ENCODE assay signal across 21 cellular contexts in the genomic region with DNA sequence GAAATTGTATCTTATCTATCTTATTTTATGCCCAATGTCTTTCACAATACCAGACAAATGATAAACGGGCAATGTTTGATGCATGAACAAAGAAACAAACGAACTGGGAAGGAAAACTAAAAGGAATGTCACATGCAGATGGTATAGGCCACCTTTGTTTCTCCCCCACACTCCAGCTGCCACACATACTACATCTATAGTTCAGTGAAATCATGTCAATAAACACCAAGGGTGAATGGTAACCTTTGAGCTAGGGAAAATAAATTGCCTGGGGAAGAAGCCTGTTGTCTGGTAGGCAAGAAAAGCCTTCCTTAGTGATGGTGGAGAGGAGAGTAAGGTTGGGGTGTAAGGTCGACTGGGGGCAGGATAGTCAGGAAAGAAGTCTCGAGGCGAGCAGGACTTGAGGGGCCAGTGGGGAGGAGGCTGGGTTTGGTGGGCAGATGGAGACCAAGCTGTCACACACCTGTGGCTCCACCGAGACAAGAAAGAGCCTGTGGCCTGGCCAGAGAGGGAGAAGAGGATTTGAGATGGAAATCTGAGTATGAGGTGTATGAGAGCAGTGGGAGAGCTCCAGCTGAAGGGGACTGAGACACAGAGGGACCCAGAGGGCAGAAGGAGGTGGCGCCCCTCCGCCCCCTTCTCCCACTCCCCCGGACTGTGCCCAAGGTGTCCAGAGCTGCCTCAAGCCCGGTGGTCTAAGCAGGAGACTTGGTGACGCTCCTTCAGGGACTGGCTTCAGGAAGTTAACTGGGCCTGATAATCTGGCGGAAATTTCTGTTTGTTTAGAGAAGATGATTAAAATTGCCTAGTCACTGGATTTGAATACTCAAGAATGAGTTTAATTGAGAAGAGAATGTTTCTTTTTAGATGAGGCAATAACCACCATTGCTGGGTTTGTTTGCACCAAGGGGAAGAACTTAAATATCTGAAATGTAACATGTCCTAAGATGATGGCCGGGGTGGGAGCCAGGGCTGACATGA. TPM values are rescaled to one million over a fixed set of nuclear protein-coding genes. Genes with fewer than 3 reads are reported as not detected.
A peak's percentile ranks its signal among the peaks of the same experiment; 100 is the strongest.
DNase-seq lines count a peak whose midpoint lies in the region; ATAC-seq and TF ChIP-seq lines count a peak whose summit lies in the region.
"Had no signal": no experiment of that assay in that cellular context is flagged by ENCODE, and none has a peak within 500 bp of the region (broad histone marks: within the 10 kb centered on the region; RNA-seq: fewer than 3 reads in every experiment).

No MANE protein-coding gene starts in this region.

- no peak for TF ChIP-seq RAD21 in IMR-90 (IDR thresholded peaks at IDR 0.05; ENCODE audit: low read length)

- no peak for DNase-seq in IMR-90
- DNase-seq in SJSA1 (ENCODE audit: low read depth in 1 of 2, low spot score in 2 of 2), result peak in 1 of 2 experiments; percentile 53
- DNase-seq in fibroblast of peridontal ligament (ENCODE audit: extremely low read depth), result peak; percentile 57
- peak; percentile 9 for DNase-seq in osteoblast (ENCODE audit: insufficient read length, low spot score, missing footprints)
- DNase-seq in COR-L47 (lab: John Stamatoyannopoulos, UW), result no peak
- DNase-seq in T1000 (lab: John Stamatoyannopoulos, UW), result no peak
- no peak for DNase-seq in NCI-H187 (lab: John Stamatoyannopoulos, UW)
- DNase-seq: activated CD8-positive, alpha-beta T cell treated with anti-CD3 and anti-CD28 coated beads, Interleukin-2, amount 10 ng/mL, durations not matched to agents 7 days and 5 days; activated naive CD4-positive, alpha-beta T cell treated with anti-CD3 and anti-CD28 coated beads, Interleukin-2, amount 10 ng/mL, durations not matched to agents 7 days and 5 days; CD8-positive, alpha-beta memory T cell; DMS53; left ventricle myocardium inferior; mesenchymal stem cell; stimulated activated CD4-positive, alpha-beta T cell treated with anti-CD3 and anti-CD28 coated beads, Interleukin-12 subunit alpha, Interleukin-12 subunit beta, amount 100 ng/mL, for 4 hours; stimulated activated CD4-positive, alpha-beta T cell treated with anti-CD3 and anti-CD28 coated beads, Interleukin-4, amount 100 ng/mL, for 1 hour; stomach; T-helper 17 cell had no signal

- ATAC-seq in IMR-90 (ENCODE audit: low read depth), result no peak
- ATAC-seq: activated CD8-positive, alpha-beta T cell treated with anti-CD3 and anti-CD28 coated beads, Interleukin-2, amount 10 ng/mL, durations not matched to agents 7 days and 5 days; activated T-helper 17 cell treated with anti-CD3 and anti-CD28 coated beads, Interleukin-2, amount 50 U/mL, for 72 hours; sciatic nerve; T-helper 17 cell had no signal

- in situ Hi-C loops in IMR-90 (cut with MboI; ENCODE audit: low sequenced_read_pairs), result no loop called here

- H3K9me1 ChIP-seq in IMR-90 (ENCODE audit: insufficient read depth, low read length), result peaks cover 15% of the 10 kb centered on the region

- H4K91ac ChIP-seq in IMR-90 (ENCODE audit: insufficient read depth, low read depth, low read length), result peak overlapping the region; percentile 68; the same call in 1 of the 2 replicates

- H3K14ac ChIP-seq in IMR-90 (replicated peaks; ENCODE audit: low read depth, low read length), result peak overlapping the region; percentile 66; the same call in 1 of the 2 replicates

- BruUV-seq in IMR-90 (replicated peaks; lab: Mats Ljungman, UMichigan), result no TSS peak

- H4K5ac ChIP-seq in IMR-90 (ENCODE audit: low read depth, low read length), result peak overlapping the region; percentile 64

- peak overlapping the region; percentile 50 for H2BK20ac ChIP-seq in IMR-90 (ENCODE audit: low read depth, low read length)

- H2AK5ac ChIP-seq in IMR-90 (ENCODE audit: low read depth, low read length), result peak overlapping the region; percentile 64; the same call in 1 of the 2 replicates

- H3K9ac ChIP-seq in IMR-90 (ENCODE audit: low read depth, low read length), result no peak overlapping the region

- H3K4me1 ChIP-seq in IMR-90 (ENCODE audit: control insufficient read depth, insufficient read depth, low read length) (peaks cover 15% of the 10 kb centered on the region), SJSA1 (replicated peaks) (peaks cover 29% of the 10 kb centered on the region), osteoblast (ENCODE audit: insufficient read depth, low read length) (peaks cover 14% of the 10 kb centered on the region)
- H3K4me1 ChIP-seq: HAP-1, stomach, vagina had no signal

- intact Hi-C loops in IMR-90 (cut with micrococcal nuclease), result loop anchor here (5.0 kb wide), 1 partner anchor 34 kb away; no protein-coding TSS in a partner anchor

- 60% methylated on average over 5 of the region's 13 CpGs; no CpG with 5 or more reads in 1 of the 2 experiments for WGBS in IMR-90 (ENCODE audit: extremely low coverage in 2 of 2, insufficient read length in 1 of 2), 2 experiments

- H3K27ac ChIP-seq in IMR-90 (ENCODE audit: insufficient read depth, low read length) (peak overlapping the region; percentile 53; the same call in 1 of the 2 replicates), SJSA1 (peak overlapping the region; percentile 65), osteoblast (ENCODE audit: low read depth, low read length) (no peak overlapping the region)
- H3K27ac ChIP-seq: left ventricle myocardium inferior, stomach, vagina had no signal

- peak overlapping the region; percentile 62 for H2BK5ac ChIP-seq in IMR-90 (ENCODE audit: low read depth, low read length, poor library complexity, severe bottlenecking)

- H3K18ac ChIP-seq in IMR-90 (ENCODE audit: low read depth, low read length), result peak overlapping the region; percentile 48

- no peaks in the 10 kb centered on the region for H3K79me1 ChIP-seq in IMR-90 (ENCODE audit: low read depth in 1 of 2, low read length in 2 of 2)

- POLR2A ChIA-PET in IMR-90 (lab: Charles Lee; ENCODE audit: unreplicated experiment), result no interaction called here

- no peak overlapping the region for H2AFZ ChIP-seq in IMR-90 (replicated peaks; ENCODE audit: low read length, poor library complexity)
- H2AFZ ChIP-seq in osteoblast (ENCODE audit: low read length), result no peak overlapping the region

- H3K4me3 ChIP-seq in IMR-90 (ENCODE audit: insufficient read depth, low read depth, low read length) (no peak overlapping the region), SJSA1 (no peak overlapping the region), osteoblast (ENCODE audit: insufficient read depth, low read length) (no peak overlapping the region)
- H3K4me3 ChIP-seq: HAP-1, left ventricle myocardium inferior, stomach, vagina had no signal

- H3K4ac ChIP-seq in IMR-90 (ENCODE audit: low read depth, low read length), result peak overlapping the region; percentile 67

- H3K56ac ChIP-seq in IMR-90 (ENCODE audit: extremely low read depth, insufficient read depth, low read length), result no peak overlapping the region

- H3K4me2 ChIP-seq in IMR-90 (ENCODE audit: low read depth, low read length), result no peak overlapping the region
- no peak overlapping the region for H3K4me2 ChIP-seq in osteoblast (ENCODE audit: insufficient read depth, low read length)

- H4K8ac ChIP-seq in IMR-90 (ENCODE audit: low read depth in 2 of 2, low read length in 2 of 2), result peak overlapping the region in 1 of 2 experiments; percentile 49; a peak in 3 of 4 replicates

- H3K23ac ChIP-seq in IMR-90 (ENCODE audit: low read depth, low read length), result no peak overlapping the region

- dilution Hi-C loops in IMR-90 (cut with HindIII; ENCODE audit: low sequenced_read_pairs, unreplicated experiment), result no loop called here

- no peaks in the 10 kb centered on the region for H3K79me2 ChIP-seq in osteoblast (ENCODE audit: insufficient read depth, low read length)

- peak overlapping the region; percentile 87 for H2AK9ac ChIP-seq in IMR-90 (replicated peaks; ENCODE audit: low read depth, low read length, poor library complexity)

- H3K9me3 ChIP-seq in IMR-90 (ENCODE audit: control insufficient read depth, insufficient read depth, low read length), result no peaks in the 10 kb centered on the region
- H3K9me3 ChIP-seq in SJSA1 (replicated peaks), result no peaks in the 10 kb centered on the region
- no peaks in the 10 kb centered on the region for H3K9me3 ChIP-seq in osteoblast (ENCODE audit: low read depth, low read length)
- H3K9me3 ChIP-seq: HAP-1, stomach, vagina had no signal

- CTCF ChIA-PET in IMR-90 (lab: Yijun Ruan, JAX), result interaction anchor here (1.0 kb wide), 1 partner anchor 19 kb away, joined by 3 read pairs; no protein-coding TSS in a partner anchor

- peak overlapping the region; percentile 71 for H2BK120ac ChIP-seq in IMR-90 (ENCODE audit: low read depth, low read length)

- H3K36me3 ChIP-seq in IMR-90 (ENCODE audit: control insufficient read depth, insufficient read depth, low read length) (no peaks in the 10 kb centered on the region), SJSA1 (no peaks in the 10 kb centered on the region), osteoblast (ENCODE audit: insufficient read depth, low read length) (no peaks in the 10 kb centered on the region)
- H3K36me3 ChIP-seq: HAP-1, left ventricle myocardium inferior, stomach, vagina had no signal

- no peak for TF ChIP-seq CTCF in IMR-90 (conservative IDR thresholded peaks at IDR 0.05; ENCODE audit: low read depth, low read length)
- no peak for TF ChIP-seq CTCF in osteoblast (IDR thresholded peaks at IDR 0.05; ENCODE audit: extremely low read depth, low read depth, low read length)

- no peak for TF ChIP-seq POLR2A in IMR-90 (IDR thresholded peaks at IDR 0.05; ENCODE audit: low read depth, low read length)

- H2BK15ac ChIP-seq in IMR-90 (ENCODE audit: low read depth, low read length), result peak overlapping the region; percentile 85; the same call in 2 of the 3 replicates

- H4K20me1 ChIP-seq in IMR-90 (ENCODE audit: insufficient read depth, low read length) (no peaks in the 10 kb centered on the region), osteoblast (ENCODE audit: insufficient read depth, low read length) (no peaks in the 10 kb centered on the region)

- H3K27me3 ChIP-seq in IMR-90 (ENCODE audit: control insufficient read depth, insufficient read depth, low read length), result no peaks in the 10 kb centered on the region
- H3K27me3 ChIP-seq in SJSA1 (replicated peaks), result no peaks in the 10 kb centered on the region
- H3K27me3 ChIP-seq in osteoblast (ENCODE audit: insufficient read depth, low read length), result no peaks in the 10 kb centered on the region
- H3K27me3 ChIP-seq: stomach, vagina had no signal

TF ChIP-seq in IMR-90, 13 proteins besides CTCF, POLR2A, EP300 and RAD21 (continues in another document):
- TF ChIP-seq FOS (IDR thresholded peaks at IDR 0.05; ENCODE audit: low read depth, low read length), result no peak
- TF ChIP-seq MAFK (IDR thresholded peaks at IDR 0.05; ENCODE audit: low read depth, low read length), result no peak

RNA-seq across cellular contexts. Expression of gene ATF3, which starts 37.3 kb away (rescaled TPM):
- total RNA-seq in IMR-90 (2012; rRNA removed), result 9.9 and 15.0 TPM in 2 replicates
- 12.3 and 17.9 TPM in 2 replicates for polyA plus RNA-seq in IMR-90 (2012; rRNA removed)
- 13.7 and 26.0 TPM in 2 replicates for polyA plus RNA-seq in IMR-90 (2012; cell fraction: cytosol; rRNA removed)
- 98.0 and 356 TPM in 2 replicates for polyA plus RNA-seq in IMR-90 (2012; cell fraction: nucleus; rRNA removed; ENCODE audit: low replicate concordance)
- total RNA-seq in SJSA1 (2014; rRNA removed; shearing (Covaris generic)), result 10.1 and 14.9 TPM in 2 replicates
- total RNA-seq in osteoblast, result 3.2 and 3.6 TPM in 2 replicates
- polyA plus RNA-seq: CD8-positive, alpha-beta memory T cell had no signal

RNA-seq across cellular contexts. Expression of gene BATF3, which starts 53.8 kb away (rescaled TPM):
- total RNA-seq in IMR-90 (2012; rRNA removed) (1.6 and 2.2 TPM in 2 replicates), osteoblast (0.36 and 0.59 TPM in 2 replicates)
- 3.0 and 3.9 TPM in 2 replicates for polyA plus RNA-seq in IMR-90 (2012; rRNA removed)
- polyA plus RNA-seq in IMR-90 (2012; cell fraction: cytosol; rRNA removed), result 3.4 and 3.8 TPM in 2 replicates
- polyA plus RNA-seq in IMR-90 (2012; cell fraction: nucleus; rRNA removed; ENCODE audit: low replicate concordance), result 5.1 and 5.2 TPM in 2 replicates
- 1.8 and 3.3 TPM in 2 replicates for total RNA-seq in SJSA1 (2014; rRNA removed; shearing (Covaris generic))

Comparison
In these comparisons a context has a peak if more than half of its experiments do, and no peak if none do; other contexts are left out.
1. DNase-seq: peak in fibroblast of peridontal ligament (single experiment) and osteoblast (single experiment); none in IMR-90 (single experiment), COR-L47 (single experiment), T1000 (single experiment) and NCI-H187 (0 of 2).